In genomic region chrX:108130889-108131288, GRCh38 we compare ENCODE assay signal across 2 cellular contexts.
TF ChIP-seq lines count a peak whose summit lies in the region.

No MANE protein-coding gene starts in this region.

TF ChIP-seq in HepG2, 621 proteins besides CTCF, POLR2A, EP300 and RAD21:
- TF ChIP-seq TBL1XR1 (IDR thresholded peaks at IDR 0.05; ENCODE audit: borderline replicate concordance, low read length, partially characterized antibody), result no peak
- 0 out of 2 replicates have a peak, but pooled peaks have one; percentile 9 for TF ChIP-seq MAFF (IDR thresholded peaks at IDR 0.05; ENCODE audit: low read depth, low read length)
- TF ChIP-seq MAFK (conservative IDR thresholded peaks at IDR 0.05 in 1 of 2, IDR thresholded peaks at IDR 0.05 in 1 of 2; ENCODE audit: low read length in 2 of 2), result peak in 1 of 2 experiments; percentile 43; a peak in 2 of 4 replicates

TF ChIP-seq in GM23338, 12 proteins besides CTCF, POLR2A, EP300 and RAD21:
- TF ChIP-seq JUNB (IDR thresholded peaks at IDR 0.05; ENCODE audit: unreplicated experiment) (no peak), POLR2AphosphoS5 (IDR thresholded peaks at IDR 0.05; ENCODE audit: low read depth) (no peak), NANOG (IDR thresholded peaks at IDR 0.05; ENCODE audit: borderline replicate concordance) (no peak), CREB1 (CRISPR knock-in tag; IDR thresholded peaks at IDR 0.05; ENCODE audit: low read depth) (no peak), ZNF114 (CRISPR knock-in tag; IDR thresholded peaks at IDR 0.05) (no peak), EZH2 (IDR thresholded peaks at IDR 0.05; ENCODE audit: low read depth, unreplicated experiment) (no peak), ZNF462 (CRISPR knock-in tag; IDR thresholded peaks at IDR 0.05) (no peak), REST (IDR thresholded peaks at IDR 0.05; ENCODE audit: unreplicated experiment) (no peak), STAT1 (IDR thresholded peaks at IDR 0.05; ENCODE audit: unreplicated experiment) (no peak), ZNF331 (CRISPR knock-in tag; IDR thresholded peaks at IDR 0.05; ENCODE audit: low read depth) (no peak), EZH2phosphoT487 (IDR thresholded peaks at IDR 0.05; ENCODE audit: unreplicated experiment) (no peak)
